1 cellular context compared by ENCODE assay signal in genomic region chr3:63132456-63133250, GRCh38.
TF ChIP-seq lines count a peak whose summit lies in the region.

No MANE protein-coding gene starts in this region.

TF ChIP-seq in GM23338, 12 proteins besides CTCF, POLR2A, EP300 and RAD21 (continued from another document):
- no peak for TF ChIP-seq ZNF462 (CRISPR knock-in tag; IDR thresholded peaks at IDR 0.05)
- no peak for TF ChIP-seq REST (IDR thresholded peaks at IDR 0.05; ENCODE audit: unreplicated experiment)
- TF ChIP-seq NANOG (IDR thresholded peaks at IDR 0.05; ENCODE audit: borderline replicate concordance), result no peak
- no peak for TF ChIP-seq ZNF331 (CRISPR knock-in tag; IDR thresholded peaks at IDR 0.05; ENCODE audit: low read depth)
- TF ChIP-seq POLR2AphosphoS5 (IDR thresholded peaks at IDR 0.05; ENCODE audit: low read depth), result no peak
- TF ChIP-seq, protein P1, sequence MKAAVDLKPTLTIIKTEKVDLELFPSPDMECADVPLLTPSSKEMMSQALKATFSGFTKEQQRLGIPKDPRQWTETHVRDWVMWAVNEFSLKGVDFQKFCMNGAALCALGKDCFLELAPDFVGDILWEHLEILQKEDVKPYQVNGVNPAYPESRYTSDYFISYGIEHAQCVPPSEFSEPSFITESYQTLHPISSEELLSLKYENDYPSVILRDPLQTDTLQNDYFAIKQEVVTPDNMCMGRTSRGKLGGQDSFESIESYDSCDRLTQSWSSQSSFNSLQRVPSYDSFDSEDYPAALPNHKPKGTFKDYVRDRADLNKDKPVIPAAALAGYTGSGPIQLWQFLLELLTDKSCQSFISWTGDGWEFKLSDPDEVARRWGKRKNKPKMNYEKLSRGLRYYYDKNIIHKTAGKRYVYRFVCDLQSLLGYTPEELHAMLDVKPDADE (IDR thresholded peaks at IDR 0.05), result no peak
- no peak for TF ChIP-seq STAT1 (IDR thresholded peaks at IDR 0.05; ENCODE audit: unreplicated experiment)
- no peak for TF ChIP-seq EZH2 (IDR thresholded peaks at IDR 0.05; ENCODE audit: low read depth, unreplicated experiment)
- no peak for TF ChIP-seq EZH2phosphoT487 (IDR thresholded peaks at IDR 0.05; ENCODE audit: unreplicated experiment)
